2 cellular contexts compared by ENCODE assay signal in genomic region chr2:26756337-26756736, GRCh38.
TF ChIP-seq lines count a peak whose summit lies in the region.

No MANE protein-coding gene starts in this region.

TF ChIP-seq in K562, 482 proteins besides CTCF, POLR2A, EP300 and RAD21:
- peak; percentile 44; the same call in 1 of the 2 replicates for TF ChIP-seq ADNP (tag; IDR thresholded peaks at IDR 0.05)
- no peak for TF ChIP-seq BMI1 (IDR thresholded peaks at IDR 0.05; ENCODE audit: low read length)
- TF ChIP-seq ZNF780A (CRISPR knock-in tag; IDR thresholded peaks at IDR 0.05) = no peak
- peak; percentile 31; the same call in 1 of the 2 replicates for TF ChIP-seq ZFX (CRISPR knock-in tag; IDR thresholded peaks at IDR 0.05)
- TF ChIP-seq ZBTB33 (CRISPR knock-in tag; IDR thresholded peaks at IDR 0.05) = 0 out of 2 replicates have a peak, but pooled peaks have one; percentile 25
- TF ChIP-seq PHB (CRISPR knock-in tag; IDR thresholded peaks at IDR 0.05) = no peak
- no peak for TF ChIP-seq CEBPB (tag; IDR thresholded peaks at IDR 0.05)
- TF ChIP-seq TCF3 (CRISPR knock-in tag; IDR thresholded peaks at IDR 0.05) = no peak
- 0 out of 2 replicates have a peak, but pooled peaks have one; percentile 8 for TF ChIP-seq ZNF175 (CRISPR knock-in tag; IDR thresholded peaks at IDR 0.05; ENCODE audit: low read depth)
- TF ChIP-seq TSHZ1 (CRISPR knock-in tag; IDR thresholded peaks at IDR 0.05) = 0 out of 2 replicates have a peak, but pooled peaks have one; percentile 24
- no peak for TF ChIP-seq PATZ1 (CRISPR knock-in tag; IDR thresholded peaks at IDR 0.05; ENCODE audit: borderline replicate concordance)
- no peak for TF ChIP-seq SMARCE1 (IDR thresholded peaks at IDR 0.05)
- TF ChIP-seq MCM5 (IDR thresholded peaks at IDR 0.05; ENCODE audit: low read depth) = no peak
- TF ChIP-seq SRSF1 (IDR thresholded peaks at IDR 0.05; ENCODE audit: low read depth, low read length) = no peak
- TF ChIP-seq ZC3H4 (CRISPR knock-in tag; IDR thresholded peaks at IDR 0.05; ENCODE audit: borderline replicate concordance) = no peak
- TF ChIP-seq THRAP3 (IDR thresholded peaks at IDR 0.05; ENCODE audit: borderline replicate concordance) = no peak
- no peak for TF ChIP-seq PCBP2 (IDR thresholded peaks at IDR 0.05; ENCODE audit: low read depth, low read length, poor library complexity, severe bottlenecking)
- TF ChIP-seq ZNF384 (IDR thresholded peaks at IDR 0.05; ENCODE audit: low read depth, low read length) = peak; percentile 58; the same call in 1 of the 2 replicates
- no peak for TF ChIP-seq DLX4 (CRISPR knock-in tag; IDR thresholded peaks at IDR 0.05)

TF ChIP-seq in HepG2, 621 proteins besides CTCF, POLR2A, EP300 and RAD21:
- TF ChIP-seq ZBTB33 (CRISPR knock-in tag; IDR thresholded peaks at IDR 0.05) (peak; percentile 44; the same call in 1 of the 2 replicates), ZNF770 (CRISPR knock-in tag; IDR thresholded peaks at IDR 0.05) (0 out of 2 replicates have a peak, but pooled peaks have one; percentile 26), SMARCE1 (IDR thresholded peaks at IDR 0.05; ENCODE audit: borderline replicate concordance) (no peak)
